In the genomic region with DNA sequence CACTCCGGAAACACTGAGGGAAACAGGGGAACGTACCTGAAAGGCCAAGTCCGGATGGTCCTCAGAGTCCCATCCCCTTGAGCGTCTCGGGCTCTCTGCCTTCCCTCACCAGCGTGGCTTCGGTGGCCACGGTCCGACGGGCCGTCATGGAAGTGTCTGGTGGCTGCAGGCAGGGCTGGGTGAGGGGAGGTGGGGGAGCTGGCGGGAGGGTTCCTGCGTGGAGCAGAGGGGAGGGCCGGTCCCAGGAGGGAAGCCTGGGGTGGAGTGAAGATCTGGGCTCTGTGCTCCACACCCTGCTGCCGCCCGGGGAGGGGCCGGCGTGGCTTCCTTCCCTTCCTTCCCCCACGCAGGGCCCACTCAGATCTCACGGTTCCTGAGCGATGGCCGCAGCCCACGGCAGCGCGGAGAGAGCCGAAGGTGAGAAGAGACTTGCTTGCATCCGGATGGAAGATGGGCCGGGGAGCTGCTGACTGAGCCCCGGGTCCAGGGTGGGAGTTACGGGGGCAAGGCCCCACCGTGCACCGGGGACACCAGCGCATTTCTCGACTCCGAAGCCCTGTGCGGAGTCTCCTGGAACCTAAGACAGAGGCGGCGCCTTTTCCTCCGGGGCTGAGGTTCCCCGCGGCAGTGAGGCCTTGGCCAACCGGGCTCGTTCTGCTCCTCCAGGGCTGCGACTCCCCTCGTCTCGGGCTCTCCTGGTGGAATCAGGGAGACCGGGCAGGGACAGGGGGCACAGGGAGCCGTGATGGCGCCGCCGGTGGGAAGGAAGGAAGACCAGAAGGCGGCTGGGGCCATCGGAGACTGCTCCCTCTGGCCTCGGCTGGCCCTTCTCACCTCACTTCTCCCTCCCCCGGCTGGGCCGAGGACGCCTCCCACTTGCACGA, we compare ENCODE assay signal across 21 cellular contexts. TPM values are rescaled to one million over a fixed set of nuclear protein-coding genes. Genes with fewer than 3 reads are reported as not detected.
"Had no signal": no experiment of that assay in that cellular context is flagged by ENCODE, and none has a peak within 500 bp of the region (broad histone marks: within the 10 kb centered on the region; RNA-seq: fewer than 3 reads in every experiment).

No MANE protein-coding gene starts in this region.

- H3K27ac ChIP-seq: adrenal gland, epithelial cell of prostate, heart right ventricle, ovary, psoas muscle, SK-N-MC had no signal

- H3K36me3 ChIP-seq: adrenal gland, heart right ventricle, ovary had no signal

- H3K4me1 ChIP-seq: adrenal gland had no signal

- H3K9me3 ChIP-seq: adrenal gland, heart right ventricle, ovary, psoas muscle had no signal

- ATAC-seq: activated CD8-positive, alpha-beta T cell treated with anti-CD3 and anti-CD28 coated beads for 36 hours; natural killer cell; psoas muscle; stimulated activated naive B cell treated with anti-CD40 and anti-IgM and Interleukin-4, amounts not matched to agents 10 μg/mL and 1 μg/mL and 100 μg/mL, for 72 hours had no signal

- H3K4me1 Mint-ChIP-seq: activated CD4-positive, alpha-beta T cell treated with anti-CD3 and anti-CD28 coated beads, Interleukin-2, amount 10 ng/mL, durations not matched to agents 7 days and 5 days; natural killer cell had no signal

- H3K9me3 Mint-ChIP-seq: activated CD4-positive, alpha-beta T cell treated with anti-CD3 and anti-CD28 coated beads, Interleukin-2, amount 10 ng/mL, durations not matched to agents 7 days and 5 days; activated CD8-positive, alpha-beta T cell treated with anti-CD3 and anti-CD28 coated beads for 36 hours; activated T-helper 1 cell treated with anti-CD3 and anti-CD28 coated beads, Interleukin-12 subunit alpha, Interleukin-12 subunit beta, Interleukin-2, Interleukin-4 antibody, amounts not matched to agents 30 ng/mL and 10 ng/mL and 1 ng/mL, durations not matched to agents 14 hours and 24 hours and 36 hours; natural killer cell; stimulated activated naive B cell treated with anti-CD40 and anti-IgM and Interleukin-4, amounts not matched to agents 10 μg/mL and 1 μg/mL and 100 μg/mL, for 72 hours had no signal

- H3K36me3 Mint-ChIP-seq: activated naive CD8-positive, alpha-beta T cell; mesothelial cell of epicardium; natural killer cell had no signal

- H3K4me3 Mint-ChIP-seq: activated CD4-positive, alpha-beta T cell treated with anti-CD3 and anti-CD28 coated beads, Interleukin-2, amount 10 ng/mL, durations not matched to agents 7 days and 5 days; activated CD8-positive, alpha-beta T cell treated with anti-CD3 and anti-CD28 coated beads for 36 hours; activated naive CD8-positive, alpha-beta T cell; activated T-helper 1 cell treated with anti-CD3 and anti-CD28 coated beads, Interleukin-12 subunit alpha, Interleukin-12 subunit beta, Interleukin-2, Interleukin-4 antibody, amounts not matched to agents 30 ng/mL and 10 ng/mL and 1 ng/mL, durations not matched to agents 14 hours and 24 hours and 36 hours; mesothelial cell of epicardium; natural killer cell; stimulated activated naive B cell treated with anti-CD40 and anti-IgM and Interleukin-4, amounts not matched to agents 10 μg/mL and 1 μg/mL and 100 μg/mL, for 72 hours had no signal

- H3K4me3 ChIP-seq: adrenal gland, heart right ventricle, lung, ovary, psoas muscle, SK-N-MC had no signal

- DNase-seq: activated CD4-positive, alpha-beta T cell treated with anti-CD3 and anti-CD28 coated beads, Interleukin-2, amount 10 ng/mL, durations not matched to agents 7 days and 5 days; activated CD4-positive, CD25-positive, alpha-beta regulatory T cell treated with anti-CD3 and anti-CD28 coated beads, Interleukin-2, amount 50 U/mL, for 72 hours; activated CD8-positive, alpha-beta T cell treated with anti-CD3 and anti-CD28 coated beads for 36 hours; activated naive CD4-positive, alpha-beta T cell; adrenal gland; central memory CD4-positive, alpha-beta T cell; heart right ventricle; natural killer cell; ovary; psoas muscle; right cardiac atrium; stimulated activated CD4-positive, alpha-beta T cell treated with anti-CD3 and anti-CD28 coated beads, Interleukin-1b, Interleukin-23, amount 100 ng/mL, for 48 hours; stimulated activated naive B cell treated with anti-CD40 and anti-IgM and Interleukin-4, amounts not matched to agents 10 μg/mL and 1 μg/mL and 100 μg/mL, for 72 hours; T-helper 2 cell had no signal

- H3K27me3 ChIP-seq: ovary had no signal

- H3K27ac Mint-ChIP-seq: activated CD4-positive, alpha-beta T cell treated with anti-CD3 and anti-CD28 coated beads, Interleukin-2, amount 10 ng/mL, durations not matched to agents 7 days and 5 days; activated CD8-positive, alpha-beta T cell treated with anti-CD3 and anti-CD28 coated beads for 36 hours; activated naive CD8-positive, alpha-beta T cell; activated T-helper 1 cell treated with anti-CD3 and anti-CD28 coated beads, Interleukin-12 subunit alpha, Interleukin-12 subunit beta, Interleukin-2, Interleukin-4 antibody, amounts not matched to agents 30 ng/mL and 10 ng/mL and 1 ng/mL, durations not matched to agents 14 hours and 24 hours and 36 hours; mesothelial cell of epicardium; natural killer cell; stimulated activated naive B cell treated with anti-CD40 and anti-IgM and Interleukin-4, amounts not matched to agents 10 μg/mL and 1 μg/mL and 100 μg/mL, for 72 hours had no signal

RNA-seq across cellular contexts. Expression of a gene that starts 49.1 kb away (rescaled TPM):
- total RNA-seq: activated CD4-positive, alpha-beta T cell treated with anti-CD3 and anti-CD28 coated beads, Interleukin-2, amount 10 ng/mL, durations not matched to agents 7 days and 5 days; activated CD8-positive, alpha-beta T cell treated with anti-CD3 and anti-CD28 coated beads for 36 hours; activated T-helper 1 cell treated with anti-CD3 and anti-CD28 coated beads, Interleukin-12 subunit alpha, Interleukin-12 subunit beta, Interleukin-2, Interleukin-4 antibody, amounts not matched to agents 30 ng/mL and 10 ng/mL and 1 ng/mL, durations not matched to agents 14 hours and 24 hours and 36 hours; fibroblast of villous mesenchyme; natural killer cell; psoas muscle had no signal
